ENCODE assay signal across 8 cellular contexts in the genomic region with DNA sequence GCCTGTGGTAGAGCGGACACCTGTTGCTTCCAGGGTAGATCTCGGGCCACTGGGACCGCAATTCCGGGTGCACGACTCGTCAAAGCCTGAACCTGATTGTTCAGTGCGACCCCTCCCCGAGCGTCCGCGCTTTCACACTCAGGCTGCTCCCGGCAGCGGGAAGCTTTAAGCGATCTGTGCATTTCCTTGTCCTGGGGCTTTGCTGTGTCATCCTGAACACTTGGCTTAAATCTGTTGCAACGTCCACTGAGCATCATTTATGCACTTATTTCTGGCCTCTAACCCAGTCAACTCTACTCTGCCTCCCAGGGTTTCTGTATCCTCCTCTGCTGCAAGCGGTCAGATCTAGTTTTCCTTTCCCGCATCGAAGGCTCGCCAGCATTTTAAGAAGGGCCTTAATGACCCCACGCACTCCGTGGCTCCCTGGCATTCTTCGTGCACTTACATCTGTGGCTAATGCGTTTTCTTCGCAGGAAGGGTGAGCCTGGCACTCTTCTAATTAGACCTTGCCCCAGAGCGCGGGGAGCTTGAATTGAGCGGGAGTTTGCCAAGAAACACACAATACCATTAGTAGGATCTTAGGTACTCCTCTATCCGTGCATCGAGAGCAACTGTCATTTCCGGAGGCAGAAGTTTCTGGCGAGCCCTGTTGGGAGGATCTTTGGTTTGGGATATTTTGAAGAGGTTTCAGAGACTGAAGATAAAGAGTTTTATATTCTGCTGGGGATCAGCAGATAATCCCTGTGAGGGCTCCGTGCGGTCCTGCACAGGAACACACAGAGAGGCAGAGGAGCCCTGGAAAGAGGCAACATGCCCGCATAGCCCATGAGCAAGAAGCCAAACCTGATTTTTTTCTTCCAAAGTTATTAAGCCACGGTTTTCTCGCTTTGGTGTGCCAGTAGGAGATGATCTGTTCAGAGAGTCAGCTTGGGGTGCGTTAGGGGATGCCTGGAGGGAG. TPM values are rescaled to one million over a fixed set of nuclear protein-coding genes. Genes with fewer than 3 reads are reported as not detected.
DNase-seq lines count a peak whose midpoint lies in the region; ATAC-seq and TF ChIP-seq lines count a peak whose summit lies in the region.

No MANE protein-coding gene starts in this region.

- H3K27me3 Mint-ChIP-seq in CD8-positive, alpha-beta T cell (ENCODE audit: low read depth), result peaks cover 42% of the 10 kb centered on the region
- H3K27me3 Mint-ChIP-seq in memory B cell, result peaks cover 20% of the 10 kb centered on the region

- H3F3A ChIP-seq in MM.1S (ENCODE audit: insufficient read depth, low read length), result no peaks in the 10 kb centered on the region

- POLR2A ChIA-PET in CD8-positive, alpha-beta T cell (lab: Charles Lee), result no interaction called here

- no peak overlapping the region for H3K9ac ChIP-seq in MM.1S (ENCODE audit: low read length)

- peaks cover 15% of the 10 kb centered on the region for H3K4me1 Mint-ChIP-seq in CD8-positive, alpha-beta T cell (ENCODE audit: low read depth)
- H3K4me1 Mint-ChIP-seq in memory B cell, result peaks cover 13% of the 10 kb centered on the region

- no peak for ATAC-seq in CD8-positive, alpha-beta T cell
- ATAC-seq in memory B cell (ENCODE audit: low read depth) (no peak), upper lobe of right lung (peak; percentile 51)

- no peak overlapping the region for H3K27ac ChIP-seq in CD8-positive, alpha-beta T cell (ENCODE audit: low read depth, low read length)
- no peak overlapping the region for H3K27ac ChIP-seq in MM.1S (ENCODE audit: low read length)
- no peak overlapping the region for H3K27ac ChIP-seq in upper lobe of right lung

- H3K4me3 Mint-ChIP-seq in CD8-positive, alpha-beta T cell, result peak overlapping the region; percentile 80
- H3K4me3 Mint-ChIP-seq in memory B cell, result peak overlapping the region; percentile 81

- H3K27me3 ChIP-seq in CD8-positive, alpha-beta T cell (ENCODE audit: insufficient read depth, low read length), result peaks cover 14% of the 10 kb centered on the region
- H3K27me3 ChIP-seq in MM.1S (replicated peaks; ENCODE audit: insufficient read depth, low read length), result no peaks in the 10 kb centered on the region
- H3K27me3 ChIP-seq in upper lobe of right lung, result peaks cover 4% of the 10 kb centered on the region

- no peak for DNase-seq in CD8-positive, alpha-beta T cell
- DNase-seq in MM.1S, result no peak
- peak; percentile 21 for DNase-seq in dermis blood vessel endothelial cell
- DNase-seq in memory B cell (ENCODE audit: low spot score in 2 of 2), result no peak
- DNase-seq in upper lobe of right lung, result no peak
- no peak for DNase-seq in NCI-H2081 (lab: John Stamatoyannopoulos, UW)
- DNase-seq in GOT3 (lab: John Stamatoyannopoulos, UW), result no peak
- DNase-seq in T1000 (lab: John Stamatoyannopoulos, UW), result no peak

- H3K79me2 ChIP-seq in MM.1S (ENCODE audit: low read length), result no peaks in the 10 kb centered on the region

- CTCF ChIA-PET in CD8-positive, alpha-beta T cell (lab: Charles Lee), result no interaction called here

- H3K4me2 ChIP-seq in MM.1S (ENCODE audit: low read depth, low read length), result peak overlapping the region; percentile 53; the same call in 1 of the 2 replicates

- no peaks in the 10 kb centered on the region for H4K20me1 ChIP-seq in MM.1S (ENCODE audit: insufficient read depth, low read length)

- H2AFZ ChIP-seq in MM.1S (ENCODE audit: low read length), result 0 out of 2 replicates have a peak overlapping the region, but pooled peaks have one; percentile 22

- peak overlapping the region; percentile 40 for H3K4me3 ChIP-seq in CD8-positive, alpha-beta T cell (ENCODE audit: low read depth, low read length)
- peak overlapping the region; percentile 44; the same call in 1 of the 2 replicates for H3K4me3 ChIP-seq in MM.1S (ENCODE audit: low read length)
- H3K4me3 ChIP-seq in upper lobe of right lung, result peak overlapping the region; percentile 67

- no peaks in the 10 kb centered on the region for H3K9me3 Mint-ChIP-seq in CD8-positive, alpha-beta T cell
- H3K9me3 Mint-ChIP-seq in memory B cell, result no peaks in the 10 kb centered on the region

- TF ChIP-seq CTCF in CD8-positive, alpha-beta T cell (IDR thresholded peaks at IDR 0.05), result no peak
- no peak for TF ChIP-seq CTCF in MM.1S (IDR thresholded peaks at IDR 0.05; ENCODE audit: low read length)
- no peak for TF ChIP-seq CTCF in upper lobe of right lung (IDR thresholded peaks at IDR 0.05)

- intact Hi-C loops in CD8-positive, alpha-beta T cell (cut with DNase I, micrococcal nuclease), result no loop called here
- intact Hi-C loops in upper lobe of right lung (cut with DNase I), result no loop called here

- H3K9me2 ChIP-seq in MM.1S (replicated peaks; ENCODE audit: insufficient read depth, low read length), result no peaks in the 10 kb centered on the region

- no peak overlapping the region for H3K27ac Mint-ChIP-seq in CD8-positive, alpha-beta T cell
- no peak overlapping the region for H3K27ac Mint-ChIP-seq in memory B cell

- H3K36me3 Mint-ChIP-seq in CD8-positive, alpha-beta T cell, result no peaks in the 10 kb centered on the region
- H3K36me3 Mint-ChIP-seq in memory B cell, result no peaks in the 10 kb centered on the region

- no peaks in the 10 kb centered on the region for H3K9me3 ChIP-seq in CD8-positive, alpha-beta T cell (ENCODE audit: low read length)
- H3K9me3 ChIP-seq in MM.1S (replicated peaks; ENCODE audit: insufficient read depth, low read length), result no peaks in the 10 kb centered on the region
- no peaks in the 10 kb centered on the region for H3K9me3 ChIP-seq in upper lobe of right lung

- H3K36me3 ChIP-seq in CD8-positive, alpha-beta T cell (ENCODE audit: insufficient read depth, low read length), result no peaks in the 10 kb centered on the region
- H3K36me3 ChIP-seq in MM.1S (replicated peaks; ENCODE audit: insufficient read depth, low read length) (no peaks in the 10 kb centered on the region), upper lobe of right lung (no peaks in the 10 kb centered on the region)

- peaks cover 11% of the 10 kb centered on the region for H3K4me1 ChIP-seq in CD8-positive, alpha-beta T cell (ENCODE audit: insufficient read depth, low read length)
- H3K4me1 ChIP-seq in MM.1S (ENCODE audit: low read length) (no peaks in the 10 kb centered on the region), upper lobe of right lung (peaks cover 10% of the 10 kb centered on the region)

RNA-seq across cellular contexts. Expression of gene DDIT4L, which starts 0.7 kb away (rescaled TPM):
- under 1 TPM in 1 of 2 experiments, not detected in 1; 0.16 TPM for total RNA-seq in CD8-positive, alpha-beta T cell
- total RNA-seq in dermis blood vessel endothelial cell (1.7 and 2.2 TPM in 2 replicates), upper lobe of right lung (0.98 TPM)
